ENCODE assay signal across 20 cellular contexts in genomic region chr2:157887946-157888345, GRCh38. TPM values are rescaled to one million over a fixed set of nuclear protein-coding genes. Genes with fewer than 3 reads are reported as not detected.
DNase-seq lines count a peak whose midpoint lies in the region; ATAC-seq, FAIRE-seq and TF ChIP-seq lines count a peak whose summit lies in the region.
"Had no signal": no experiment of that assay in that cellular context is flagged by ENCODE, and none has a peak within 500 bp of the region (broad histone marks: within the 10 kb centered on the region; RNA-seq: fewer than 3 reads in every experiment).

No MANE protein-coding gene starts in this region.

- no peaks in the 10 kb centered on the region for H3K9me3 ChIP-seq in endothelial cell of umbilical vein (replicated peaks; ENCODE audit: control insufficient read depth, insufficient read depth, low read length)
- H3K9me3 ChIP-seq: BE2C had no signal

- no peaks in the 10 kb centered on the region for H3K79me2 ChIP-seq in endothelial cell of umbilical vein (ENCODE audit: control insufficient read depth, insufficient read depth, low read length)

- peaks cover 39% of the 10 kb centered on the region for H3K4me1 Mint-ChIP-seq in activated CD4-positive, alpha-beta T cell treated with anti-CD3 and anti-CD28 coated beads for 36 hours

- POLR2A ChIA-PET in endothelial cell of umbilical vein (lab: Charles Lee) = no interaction called here
- POLR2A ChIA-PET in activated CD4-positive, alpha-beta T cell treated with anti-CD3 and anti-CD28 coated beads for 36 hours (lab: Charles Lee) = no interaction called here

- ATAC-seq in omental fat pad (ENCODE audit: low FRiP score) (no peak), GM21367 (IDR thresholded peaks at IDR 0.05; ENCODE audit: unreplicated experiment) (no peak)
- ATAC-seq in activated CD4-positive, alpha-beta T cell treated with anti-CD3 and anti-CD28 coated beads for 36 hours = no peak
- ATAC-seq: CD8-positive, alpha-beta T cell had no signal

- dilution Hi-C loops in endothelial cell of umbilical vein (cut with MboI; ENCODE audit: extremely low pct_ligation_motif_present, low sequenced_read_pairs) = no loop called here

- no peaks in the 10 kb centered on the region for H3K9me1 ChIP-seq in endothelial cell of umbilical vein (replicated peaks; ENCODE audit: control insufficient read depth, extremely low read depth, insufficient read depth, low read length)

- H3K4me3 Mint-ChIP-seq in activated CD4-positive, alpha-beta T cell treated with anti-CD3 and anti-CD28 coated beads for 36 hours = no peak overlapping the region
- H3K4me3 Mint-ChIP-seq: CD8-positive, alpha-beta T cell had no signal

- TF ChIP-seq CTCF in endothelial cell of umbilical vein (IDR thresholded peaks at IDR 0.05; ENCODE audit: extremely low read depth in 1 of 2, insufficient read depth in 1 of 2, low read depth in 1 of 2, low read length in 2 of 2) = no peak
- no peak for TF ChIP-seq CTCF in fibroblast of villous mesenchyme (IDR thresholded peaks at IDR 0.05; ENCODE audit: insufficient read depth, low read depth, low read length)
- no peak for TF ChIP-seq CTCF in omental fat pad (IDR thresholded peaks at IDR 0.05)

- H3K9ac ChIP-seq in endothelial cell of umbilical vein (replicated peaks; ENCODE audit: extremely low read depth, insufficient read depth, low read length) = no peak overlapping the region

- H3K9me3 Mint-ChIP-seq in activated CD4-positive, alpha-beta T cell treated with anti-CD3 and anti-CD28 coated beads for 36 hours (ENCODE audit: low read depth) = no peaks in the 10 kb centered on the region
- H3K9me3 Mint-ChIP-seq: CD8-positive, alpha-beta T cell had no signal

- no TSS peak for BruUV-seq in endothelial cell of umbilical vein (replicated peaks; lab: Mats Ljungman, UMichigan)

- no peak for TF ChIP-seq POLR2A in endothelial cell of umbilical vein (IDR thresholded peaks at IDR 0.05; ENCODE audit: low read depth, low read length)

- H3K27me3 ChIP-seq in endothelial cell of umbilical vein (ENCODE audit: control insufficient read depth in 2 of 2, insufficient read depth in 2 of 2, low read length in 2 of 2) = no peaks in the 10 kb centered on the region
- H3K27me3 ChIP-seq: BE2C had no signal

- no peak overlapping the region for H3K27ac ChIP-seq in endothelial cell of umbilical vein (ENCODE audit: insufficient read depth, low read depth, low read length)
- H3K27ac ChIP-seq: C4-2B, HL-60 had no signal

- no peaks in the 10 kb centered on the region for H3K36me3 ChIP-seq in endothelial cell of umbilical vein (ENCODE audit: control insufficient read depth in 2 of 2, extremely low read depth in 1 of 2, insufficient read depth in 2 of 2, low read length in 2 of 2)
- H3K36me3 ChIP-seq: BE2C had no signal

- H3K4me3 ChIP-seq in endothelial cell of umbilical vein (replicated peaks in 1 of 3; ENCODE audit: insufficient read depth in 1 of 3, low read depth in 1 of 3, low read length in 3 of 3) (no peak overlapping the region), fibroblast of villous mesenchyme (ENCODE audit: low read depth, low read length) (no peak overlapping the region)

- no peak overlapping the region for H2AFZ ChIP-seq in endothelial cell of umbilical vein (ENCODE audit: low read depth, low read length)

- no peaks in the 10 kb centered on the region for H3K27me3 Mint-ChIP-seq in activated CD4-positive, alpha-beta T cell treated with anti-CD3 and anti-CD28 coated beads for 36 hours

- CTCF ChIA-PET in endothelial cell of umbilical vein (lab: Charles Lee) = interaction anchor here (0.6 kb wide), 1 partner anchor 12 kb away, joined by 3 read pairs; no protein-coding TSS in a partner anchor
- CTCF ChIA-PET in activated CD4-positive, alpha-beta T cell treated with anti-CD3 and anti-CD28 coated beads for 36 hours (lab: Charles Lee) = interaction anchor here (1.0 to 1.3 kb wide), 2 partner anchors 10 kb away, joined by 3 to 4 read pairs; no protein-coding TSS in a partner anchor

- no peaks in the 10 kb centered on the region for H4K20me1 ChIP-seq in endothelial cell of umbilical vein (replicated peaks; ENCODE audit: control insufficient read depth, extremely low read depth, insufficient read depth, low read length)

- H3K27ac Mint-ChIP-seq in activated CD4-positive, alpha-beta T cell treated with anti-CD3 and anti-CD28 coated beads for 36 hours = no peak overlapping the region
- H3K27ac Mint-ChIP-seq: CD8-positive, alpha-beta T cell had no signal

- no peak overlapping the region for H3K4me2 ChIP-seq in endothelial cell of umbilical vein (ENCODE audit: insufficient read depth, low read length)

- DNase-seq in LHCN-M2 (ENCODE audit: low read depth) (peak; percentile 37), endothelial cell of umbilical vein (ENCODE audit: low read depth, low spot score) (no peak), fibroblast of villous mesenchyme (ENCODE audit: low read depth) (peak; percentile 27), omental fat pad (ENCODE audit: low spot score) (no peak), DMS53 treated with DMSO at 0.1 percent for 48 hours (lab: John Stamatoyannopoulos, UW; ENCODE audit: unreplicated experiment) (no peak)
- DNase-seq in activated CD4-positive, alpha-beta T cell treated with anti-CD3 and anti-CD28 coated beads for 36 hours = no peak
- DNase-seq: BE2C; CD8-positive, alpha-beta T cell; COR-L47; DMS153; DND-41; GDM1 had no signal

- FAIRE-seq in endothelial cell of umbilical vein (lab: Jason Lieb, UNC) = no peak
- FAIRE-seq: A204.1, D721Med, GM12892, GM19239, H54 had no signal

- no peaks in the 10 kb centered on the region for H3K36me3 Mint-ChIP-seq in activated CD4-positive, alpha-beta T cell treated with anti-CD3 and anti-CD28 coated beads for 36 hours (ENCODE audit: low read depth)
- H3K36me3 Mint-ChIP-seq: CD8-positive, alpha-beta T cell had no signal

- intact Hi-C loops in endothelial cell of umbilical vein (cut with micrococcal nuclease) = no loop called here
- intact Hi-C loops in activated CD4-positive, alpha-beta T cell treated with anti-CD3 and anti-CD28 coated beads for 36 hours (cut with DNase I, micrococcal nuclease) = no loop called here

- no peaks in the 10 kb centered on the region for H3K4me1 ChIP-seq in endothelial cell of umbilical vein (ENCODE audit: control insufficient read depth, extremely low read depth, insufficient read depth, low read length)
- H3K4me1 ChIP-seq: BE2C had no signal

TF ChIP-seq in endothelial cell of umbilical vein, 7 proteins besides CTCF, POLR2A, EP300 and RAD21:
- no peak for TF ChIP-seq MAX (IDR thresholded peaks at IDR 0.05; ENCODE audit: insufficient read depth, insufficient read length)
- TF ChIP-seq FOS (IDR thresholded peaks at IDR 0.05; ENCODE audit: borderline replicate concordance, insufficient read depth, low read length) = peak; percentile 14

RNA-seq across cellular contexts. Expression of gene ACVR1, which starts 11.8 kb away (rescaled TPM):
- total RNA-seq in LHCN-M2 (2014; rRNA removed) (19.7 and 30.3 TPM in 2 replicates), endothelial cell of umbilical vein (33.6 and 38.3 TPM in 2 replicates), fibroblast of villous mesenchyme (38.7 and 44.9 TPM in 2 replicates), omental fat pad (10 to 100 TPM; 22.7 to 37.7 (median 28.2) TPM)
- polyA plus RNA-seq in LHCN-M2 (2012) = 21.5 TPM
- polyA plus RNA-seq in endothelial cell of umbilical vein = 16.7 and 24.8 TPM in 2 replicates
- polyA plus RNA-seq in endothelial cell of umbilical vein (2011; cell fraction: cytosol; rRNA removed) = 28.4 and 30.5 TPM in 2 replicates
- 32.8 and 34.9 TPM in 2 replicates for polyA plus RNA-seq in endothelial cell of umbilical vein (2011; cell fraction: nucleus; rRNA removed)
- 37.1 and 41.6 TPM in 2 replicates for polyA plus RNA-seq in endothelial cell of umbilical vein (2012)
- polyA minus RNA-seq in endothelial cell of umbilical vein = 44.6 and 50.5 TPM in 2 replicates
- 1.7 TPM for polyA minus RNA-seq in endothelial cell of umbilical vein (2011; cell fraction: cytosol; rRNA and poly(A)+ RNA removed)
- 31.3 and 40.7 TPM in 2 replicates for polyA minus RNA-seq in endothelial cell of umbilical vein (2011; cell fraction: nucleus; rRNA and poly(A)+ RNA removed)
- 10 to 100 TPM; 17.1 to 23.0 TPM for total RNA-seq in activated CD4-positive, alpha-beta T cell treated with anti-CD3 and anti-CD28 coated beads for 36 hours

Comparison
In these comparisons a context has a peak if more than half of its experiments do, and no peak if none do; other contexts are left out.
1. DNase-seq: peak in LHCN-M2 (single experiment) and fibroblast of villous mesenchyme (single experiment); none in endothelial cell of umbilical vein (single experiment), omental fat pad (single experiment), activated CD4-positive, alpha-beta T cell treated with anti-CD3 and anti-CD28 coated beads for 36 hours (single experiment) and DMS53 treated with DMSO at 0.1 percent for 48 hours (single experiment).